In genomic region chr17:44707755-44708400, GRCh38 we compare ENCODE assay signal across 8 cellular contexts. TPM values are rescaled to one million over a fixed set of nuclear protein-coding genes. Genes with fewer than 3 reads are reported as not detected.
DNase-seq lines count a peak whose midpoint lies in the region; ATAC-seq and TF ChIP-seq lines count a peak whose summit lies in the region.

No MANE protein-coding gene starts in this region.

- H3K4me1 ChIP-seq in cardiac muscle cell (ENCODE audit: low read depth) (peaks cover 3% of the 10 kb centered on the region), right lobe of liver (peaks cover 0 to 10% (median 3%) of the 10 kb centered on the region in 4 donors), uterus (no peaks in the 10 kb centered on the region)

- no peak for TF ChIP-seq POLR2A in right lobe of liver (IDR thresholded peaks at IDR 0.05)
- TF ChIP-seq POLR2A in uterus (IDR thresholded peaks at IDR 0.05), result no peak

- in situ Hi-C loops in brain microvascular endothelial cell (cut with HindIII; ENCODE audit: low pct_ligation_motif_present, low sequenced_read_pairs), result no loop called here

- TF ChIP-seq CTCF in cardiac muscle cell (IDR thresholded peaks at IDR 0.05; ENCODE audit: low read depth, low read length) (no peak), brain microvascular endothelial cell (IDR thresholded peaks at IDR 0.05; ENCODE audit: low read depth, low read length, missing control alignments) (no peak), right lobe of liver (IDR thresholded peaks at IDR 0.05) (no peak), uterus (IDR thresholded peaks at IDR 0.05) (no peak)

- H3K36me3 ChIP-seq in cardiac muscle cell (no peaks in the 10 kb centered on the region), brain microvascular endothelial cell (replicated peaks) (no peaks in the 10 kb centered on the region), right lobe of liver (no peaks in the 10 kb centered on the region), uterus (no peaks in the 10 kb centered on the region)

- H3K9me3 ChIP-seq in cardiac muscle cell (ENCODE audit: low read depth), result no peaks in the 10 kb centered on the region
- H3K9me3 ChIP-seq in right lobe of liver, result no peaks in the 10 kb centered on the region
- no peaks in the 10 kb centered on the region for H3K9me3 ChIP-seq in uterus

- DNase-seq in cardiac muscle cell (ENCODE audit: low read depth in 1 of 2, low spot score in 1 of 2) (peak in 1 of 2 donors; percentile 16), left cardiac atrium (no peak), brain microvascular endothelial cell (no peak), right lobe of liver (no peak), uterus (no peak), posterior cingulate gyrus (no peak)

- peak overlapping the region; percentile 87 for H3K4me3 ChIP-seq in cardiac muscle cell
- H3K4me3 ChIP-seq in brain microvascular endothelial cell (ENCODE audit: low read depth, low read length), result peak overlapping the region; percentile 96
- H3K4me3 ChIP-seq in right lobe of liver, result peak overlapping the region; percentile 50 to 86 (median 79)
- H3K4me3 ChIP-seq in uterus, result peak overlapping the region; percentile 72 to 91

- H3K27ac ChIP-seq in cardiac muscle cell (peak overlapping the region; percentile 93), brain microvascular endothelial cell (peak overlapping the region; percentile 48), right lobe of liver (peak overlapping the region in 1 of 3 donors; percentile 2), uterus (peak overlapping the region; percentile 79 to 82)

- no peak for ATAC-seq in left cardiac atrium
- peak in 1 of 4 donors; percentile 11 for ATAC-seq in right lobe of liver
- no peak for ATAC-seq in HG02884 (IDR thresholded peaks at IDR 0.05; ENCODE audit: unreplicated experiment)
- no peak for ATAC-seq in HG02763 (IDR thresholded peaks at IDR 0.05; ENCODE audit: unreplicated experiment)

- intact Hi-C loops in left cardiac atrium (cut with DNase I) (no loop called here), right lobe of liver (cut with DNase I) (no loop called here), uterus (cut with DNase I; ENCODE audit: low total_unique reads) (no loop called here), posterior cingulate gyrus (cut with DNase I) (loop anchor here (2.0 kb wide), 1 partner anchor 19 kb away; the partner anchor contains the start of gene CCDC43)

- no peaks in the 10 kb centered on the region for H3K27me3 ChIP-seq in cardiac muscle cell
- no peaks in the 10 kb centered on the region for H3K27me3 ChIP-seq in brain microvascular endothelial cell (replicated peaks)
- no peaks in the 10 kb centered on the region for H3K27me3 ChIP-seq in right lobe of liver
- no peaks in the 10 kb centered on the region for H3K27me3 ChIP-seq in uterus

- 26% methylated on average over 4 of the region's 4 CpGs for WGBS in right lobe of liver (ENCODE audit: insufficient coverage, low coverage, low lambda C conversion rate, missing lambda C conversion rate)

RNA-seq across cellular contexts. Expression of gene DBF4B, which starts 0.6 kb away (rescaled TPM):
- total RNA-seq in cardiac muscle cell (12.2 and 26.8 TPM in 2 replicates), left cardiac atrium (1 to 10 TPM; 3.6 to 5.6 TPM), right lobe of liver (1 to 10 TPM in 5 of 6 experiments, under 1 TPM in 1; 0.81 to 2.3 (median 1.7) TPM), uterus (10 to 100 TPM in 1 of 4 donors, 1 to 10 TPM in 2, not detected in 1; 2.3 to 10.5 (median 9.3) TPM)
- 15.3 and 23.2 TPM in 2 replicates for polyA plus RNA-seq in cardiac muscle cell

RNA-seq across cellular contexts. Expression of gene CCDC43, which starts 18.3 kb away (rescaled TPM):
- 31.0 and 33.4 TPM in 2 replicates for total RNA-seq in cardiac muscle cell
- polyA plus RNA-seq in cardiac muscle cell, result 27.7 and 39.2 TPM in 2 replicates
- 10 to 100 TPM; 20.3 to 23.7 TPM for total RNA-seq in left cardiac atrium
- 1 to 10 TPM; 4.5 to 8.4 (median 5.6) TPM for total RNA-seq in right lobe of liver
- total RNA-seq in uterus, result 10 to 100 TPM in 3 of 4 donors, 1 to 10 TPM in 1; 5.3 to 30.7 (median 13.8) TPM

RNA-seq across cellular contexts. Expression of gene ADAM11, which starts 50.9 kb away (rescaled TPM):
- total RNA-seq in cardiac muscle cell, result 72.3 and 116 TPM in 2 replicates
- 22.3 and 29.1 TPM in 2 replicates for polyA plus RNA-seq in cardiac muscle cell
- total RNA-seq in left cardiac atrium, result 10 to 100 TPM; 19.5 to 28.0 TPM
- total RNA-seq in right lobe of liver, result under 1 TPM in 4 of 6 experiments, not detected in 2; 0.04 to 0.12 (median 0.08) TPM
- total RNA-seq in uterus, result 1 to 10 TPM; 1.2 to 5.5 (median 2.1) TPM

RNA-seq across cellular contexts. Expression of gene MEIOC, which starts 51.6 kb away (rescaled TPM):
- total RNA-seq in cardiac muscle cell (0.21 and 0.46 TPM in 2 replicates), left cardiac atrium (under 1 TPM in 1 of 2 donors, not detected in 1; 0.10 TPM), right lobe of liver (not detected), uterus (under 1 TPM in 1 of 4 donors, not detected in 3; 0.28 TPM)
- polyA plus RNA-seq in cardiac muscle cell, result 1.1 and 2.3 TPM in 2 replicates
